Comparison of ENCODE assay signal across 32 cellular contexts in the genomic region with DNA sequence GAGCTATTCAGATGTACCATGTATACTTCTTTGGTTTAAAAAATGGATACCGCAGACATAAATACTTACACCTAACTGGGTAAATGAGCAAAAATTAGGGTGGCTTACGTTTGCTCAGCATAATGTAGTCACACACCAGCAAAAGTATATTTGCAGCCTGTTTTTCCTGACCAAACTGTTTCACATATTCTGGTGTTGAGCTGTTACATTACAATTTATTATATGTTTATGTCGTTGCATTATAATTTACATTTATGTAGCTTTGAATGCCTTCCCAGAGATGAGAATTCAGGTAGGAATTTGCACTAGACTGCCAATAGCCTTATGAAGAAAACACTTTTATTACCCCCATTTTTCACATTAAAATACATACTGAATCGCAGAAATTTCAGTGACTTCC.
"Had no signal": no experiment of that assay in that cellular context is flagged by ENCODE, and none has a peak within 500 bp of the region (broad histone marks: within the 10 kb centered on the region; RNA-seq: fewer than 3 reads in every experiment).

No MANE protein-coding gene starts in this region.

- H3K27me3 ChIP-seq: brain microvascular endothelial cell, dorsolateral prefrontal cortex, gastroesophageal sphincter had no signal

- H3K36me3 ChIP-seq: brain microvascular endothelial cell, gastroesophageal sphincter, heart right ventricle, WERI-Rb-1 had no signal

- H3K4me1 ChIP-seq: gastroesophageal sphincter, heart right ventricle had no signal

- H3K4me3 ChIP-seq: coronary artery, dorsolateral prefrontal cortex, gastroesophageal sphincter, heart right ventricle had no signal

- H3K27ac ChIP-seq: brain microvascular endothelial cell, coronary artery, dorsolateral prefrontal cortex, gastroesophageal sphincter, heart right ventricle, WERI-Rb-1 had no signal

- H3K9me3 ChIP-seq: gastroesophageal sphincter, heart right ventricle had no signal

- H3K36me3 Mint-ChIP-seq: activated CD4-positive, alpha-beta memory T cell treated with anti-CD3 and anti-CD28 coated beads for 36 hours; activated CD8-positive, alpha-beta memory T cell treated with anti-CD3 and anti-CD28 coated beads, Interleukin-2, amount 10 ng/mL, durations not matched to agents 7 days and 5 days; activated naive CD4-positive, alpha-beta T cell treated with anti-CD3 and anti-CD28 coated beads, Interleukin-2, amount 50 U/mL, for 24 hours; activated naive CD8-positive, alpha-beta T cell treated with anti-CD3 and anti-CD28 coated beads, Interleukin-2, amount 10 ng/mL, durations not matched to agents 7 days and 5 days had no signal

- H3K4me1 Mint-ChIP-seq: activated B cell treated with CpG ODN at 0.5 μM for 24 hours; activated CD8-positive, alpha-beta memory T cell treated with anti-CD3 and anti-CD28 coated beads, Interleukin-2, amount 10 ng/mL, durations not matched to agents 7 days and 5 days; activated naive CD4-positive, alpha-beta T cell treated with anti-CD3 and anti-CD28 coated beads, Interleukin-2, amount 50 U/mL, for 24 hours; activated naive CD8-positive, alpha-beta T cell treated with anti-CD3 and anti-CD28 coated beads, Interleukin-2, amount 10 ng/mL, durations not matched to agents 7 days and 5 days; central memory CD8-positive, alpha-beta T cell; T-helper 17 cell had no signal

- DNase-seq: activated B cell treated with CpG ODN at 0.5 μM for 24 hours; activated CD4-positive, alpha-beta memory T cell treated with anti-CD3 and anti-CD28 coated beads for 36 hours; activated CD4-positive, alpha-beta T cell treated with anti-CD3 and anti-CD28 coated beads for 48 hours; activated CD4-positive, alpha-beta T cell treated with anti-CD3 and anti-CD28 coated beads, Interleukin-2, amount 50 U/mL, for 1 hour; activated CD8-positive, alpha-beta memory T cell treated with anti-CD3 and anti-CD28 coated beads, Interleukin-2, amount 10 ng/mL, durations not matched to agents 7 days and 5 days; activated CD8-positive, alpha-beta memory T cell treated with anti-CD3 and anti-CD28 coated beads, Interleukin-2, amount 50 U/mL, for 4 hours; activated CD8-positive, alpha-beta T cell treated with anti-CD3 and anti-CD28 coated beads, Interleukin-2, amount 10 ng/mL, durations not matched to agents 7 days and 5 days; activated effector memory CD4-positive, alpha-beta T cell treated with anti-CD3 and anti-CD28 coated beads, Interleukin-2, amount 50 U/mL, for 16 hours; activated naive CD4-positive, alpha-beta T cell treated with anti-CD3 and anti-CD28 coated beads for 36 hours; activated naive CD8-positive, alpha-beta T cell treated with anti-CD3 and anti-CD28 coated beads, Interleukin-2, amount 10 ng/mL, durations not matched to agents 7 days and 5 days; activated T-cell treated with anti-CD3 and anti-CD28 coated beads, Interleukin-2, amount 50 U/mL, for 1 hour; activated T-cell treated with anti-CD3 and anti-CD28 coated beads, Interleukin-2, amount 50 U/mL, for 48 hours; brain microvascular endothelial cell; dorsolateral prefrontal cortex; effector memory CD4-positive, alpha-beta T cell; endodermal cell; foreskin melanocyte; heart right ventricle; T-helper 1 cell; T-helper 17 cell; T1000; WERI-Rb-1 had no signal

- H3K4me3 Mint-ChIP-seq: activated B cell treated with CpG ODN at 0.5 μM for 24 hours; activated CD4-positive, alpha-beta memory T cell treated with anti-CD3 and anti-CD28 coated beads for 36 hours; activated CD8-positive, alpha-beta memory T cell treated with anti-CD3 and anti-CD28 coated beads, Interleukin-2, amount 10 ng/mL, durations not matched to agents 7 days and 5 days; activated CD8-positive, alpha-beta T cell treated with anti-CD3 and anti-CD28 coated beads, Interleukin-2, amount 10 ng/mL, durations not matched to agents 7 days and 5 days; activated naive CD4-positive, alpha-beta T cell treated with anti-CD3 and anti-CD28 coated beads for 36 hours; activated naive CD4-positive, alpha-beta T cell treated with anti-CD3 and anti-CD28 coated beads, Interleukin-2, amount 50 U/mL, for 24 hours; activated naive CD8-positive, alpha-beta T cell treated with anti-CD3 and anti-CD28 coated beads, Interleukin-2, amount 10 ng/mL, durations not matched to agents 7 days and 5 days; activated T-helper 1 cell treated with anti-CD3 and anti-CD28 coated beads, Interleukin-12 subunit alpha, Interleukin-12 subunit beta, Interleukin-2, Interleukin-4 antibody, amounts not matched to agents 30 ng/mL and 10 ng/mL and 1 ng/mL, durations not matched to agents 14 hours and 24 hours and 36 hours; central memory CD8-positive, alpha-beta T cell; dendritic cell treated with granulocyte-macrophage colony-stimulating factor and Interleukin-4, amounts not matched to agents 40 ng/mL and 50 ng/mL, for 4 days; endodermal cell; T-helper 17 cell; T-helper 2 cell treated with Interferon-gamma antibody and Interleukin-4, amounts not matched to agents 5 μg/mL and 100 μg/mL, for 36 hours had no signal

- H3K27ac Mint-ChIP-seq: activated B cell treated with CpG ODN at 0.5 μM for 24 hours; activated CD4-positive, alpha-beta memory T cell treated with anti-CD3 and anti-CD28 coated beads for 36 hours; activated CD8-positive, alpha-beta memory T cell treated with anti-CD3 and anti-CD28 coated beads, Interleukin-2, amount 10 ng/mL, durations not matched to agents 7 days and 5 days; activated CD8-positive, alpha-beta T cell treated with anti-CD3 and anti-CD28 coated beads, Interleukin-2, amount 10 ng/mL, durations not matched to agents 7 days and 5 days; activated naive CD4-positive, alpha-beta T cell treated with anti-CD3 and anti-CD28 coated beads for 36 hours; activated naive CD4-positive, alpha-beta T cell treated with anti-CD3 and anti-CD28 coated beads, Interleukin-2, amount 50 U/mL, for 24 hours; activated naive CD8-positive, alpha-beta T cell treated with anti-CD3 and anti-CD28 coated beads, Interleukin-2, amount 10 ng/mL, durations not matched to agents 7 days and 5 days; activated T-helper 1 cell treated with anti-CD3 and anti-CD28 coated beads, Interleukin-12 subunit alpha, Interleukin-12 subunit beta, Interleukin-2, Interleukin-4 antibody, amounts not matched to agents 30 ng/mL and 10 ng/mL and 1 ng/mL, durations not matched to agents 14 hours and 24 hours and 36 hours; activated T-helper 2 cell treated with anti-CD3 and anti-CD28 coated beads, Interferon-gamma antibody, Interleukin-2, Interleukin-4, amounts not matched to agents 10 μg/mL and 5 μg/mL and 100 μg/mL, durations not matched to agents 14 hours and 24 hours and 36 hours; dendritic cell treated with granulocyte-macrophage colony-stimulating factor and Interleukin-4, amounts not matched to agents 40 ng/mL and 50 ng/mL, for 4 days; endodermal cell; T-helper 17 cell; T-helper 2 cell treated with Interferon-gamma antibody and Interleukin-4, amounts not matched to agents 5 μg/mL and 100 μg/mL, for 36 hours had no signal

- ATAC-seq: activated CD4-positive, CD25-positive, alpha-beta regulatory T cell treated with anti-CD3 and anti-CD28 coated beads, Interleukin-2, amount 50 U/mL, for 24 hours; activated CD8-positive, alpha-beta memory T cell treated with anti-CD3 and anti-CD28 coated beads, Interleukin-2, amount 10 ng/mL, durations not matched to agents 7 days and 5 days; activated CD8-positive, alpha-beta T cell treated with anti-CD3 and anti-CD28 coated beads, Interleukin-2, amount 10 ng/mL, durations not matched to agents 7 days and 5 days; esophagus mucosa; gastroesophageal sphincter; heart right ventricle; T-helper 17 cell had no signal

- H3K9me3 Mint-ChIP-seq: activated B cell treated with CpG ODN at 0.5 μM for 24 hours; activated CD4-positive, alpha-beta memory T cell treated with anti-CD3 and anti-CD28 coated beads for 36 hours; activated naive CD4-positive, alpha-beta T cell treated with anti-CD3 and anti-CD28 coated beads for 36 hours; activated naive CD4-positive, alpha-beta T cell treated with anti-CD3 and anti-CD28 coated beads, Interleukin-2, amount 50 U/mL, for 24 hours; activated naive CD8-positive, alpha-beta T cell treated with anti-CD3 and anti-CD28 coated beads, Interleukin-2, amount 10 ng/mL, durations not matched to agents 7 days and 5 days; activated T-helper 1 cell treated with anti-CD3 and anti-CD28 coated beads, Interleukin-12 subunit alpha, Interleukin-12 subunit beta, Interleukin-2, Interleukin-4 antibody, amounts not matched to agents 30 ng/mL and 10 ng/mL and 1 ng/mL, durations not matched to agents 14 hours and 24 hours and 36 hours; activated T-helper 2 cell treated with anti-CD3 and anti-CD28 coated beads, Interferon-gamma antibody, Interleukin-2, Interleukin-4, amounts not matched to agents 10 μg/mL and 5 μg/mL and 100 μg/mL, durations not matched to agents 14 hours and 24 hours and 36 hours; central memory CD8-positive, alpha-beta T cell; dendritic cell treated with granulocyte-macrophage colony-stimulating factor and Interleukin-4, amounts not matched to agents 40 ng/mL and 50 ng/mL, for 4 days; endodermal cell; T-helper 2 cell treated with Interferon-gamma antibody and Interleukin-4, amounts not matched to agents 5 μg/mL and 100 μg/mL, for 36 hours had no signal
